17 cellular contexts compared by ENCODE assay signal in the genomic region with DNA sequence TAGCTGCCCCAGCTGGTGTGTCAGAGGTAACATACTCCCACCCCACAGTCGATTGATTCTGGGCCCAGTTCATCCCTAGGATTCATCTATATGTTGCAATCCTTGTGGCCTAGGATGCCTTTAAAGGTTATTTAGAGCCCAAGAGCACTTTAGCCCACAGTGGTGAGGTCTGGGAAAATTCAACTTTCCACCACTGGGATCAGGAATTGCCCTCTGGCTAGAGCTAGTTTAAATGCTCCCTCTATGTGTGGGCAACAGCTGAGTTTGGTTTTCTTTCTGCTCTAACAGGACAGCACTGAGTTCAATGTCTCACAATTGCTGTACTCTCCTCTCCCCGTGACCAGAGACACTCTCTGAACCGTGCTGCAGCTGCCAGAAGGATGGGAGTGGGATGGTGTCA.
DNase-seq lines count a peak whose midpoint lies in the region; ATAC-seq, FAIRE-seq and TF ChIP-seq lines count a peak whose summit lies in the region.
"Had no signal": no experiment of that assay in that cellular context is flagged by ENCODE, and none has a peak within 500 bp of the region (broad histone marks: within the 10 kb centered on the region; RNA-seq: fewer than 3 reads in every experiment).

No MANE protein-coding gene starts in this region.

- FAIRE-seq in H1 (lab: Jason Lieb, UNC) = no peak
- FAIRE-seq: H54 had no signal

- H3K79me2 ChIP-seq in H1 (ENCODE audit: control insufficient read depth in 1 of 2, insufficient read depth in 2 of 2, low read length in 2 of 2) = no peaks in the 10 kb centered on the region
- peaks cover 2% of the 10 kb centered on the region for H3K79me2 ChIP-seq in trophoblast cell (ENCODE audit: control insufficient read depth, insufficient read depth, low read length, poor library complexity)

- no peaks in the 10 kb centered on the region for H3K36me3 Mint-ChIP-seq in nephron progenitor cell (ENCODE audit: low read depth)

- 94% methylated on average over 3 of the region's 3 CpGs; no CpG with 5 or more reads in 1 of the 2 experiments for WGBS in H1 (ENCODE audit: extremely low coverage in 1 of 2, insufficient coverage in 1 of 2, insufficient read length in 1 of 2, insufficient replicate concordance in 2 of 2, low coverage in 1 of 2, low lambda C conversion rate in 2 of 2, missing lambda C conversion rate in 1 of 2), 2 experiments
- WGBS in trophoblast cell (ENCODE audit: extremely low coverage, insufficient coverage, insufficient read length) = no CpG with 5 or more reads among the region's 3 CpGs

- no peak for ATAC-seq in GM21576 (IDR thresholded peaks at IDR 0.05; ENCODE audit: unreplicated experiment)

- no peak overlapping the region for H4K12ac ChIP-seq in trophoblast cell (ENCODE audit: low read depth, low read length)

- peaks cover 0 to 3% (median 0%) of the 10 kb centered on the region in 4 experiments; a peak in 1 of 7 replicates for H3K4me1 ChIP-seq in H1 (replicated peaks in 1 of 4; ENCODE audit: control insufficient read depth in 3 of 4, insufficient read depth in 4 of 4, low read length in 3 of 4)
- peaks cover 25 to 28% of the 10 kb centered on the region in 2 experiments for H3K4me1 ChIP-seq in trophoblast cell (ENCODE audit: control insufficient read depth in 1 of 2, insufficient read depth in 2 of 2, low read length in 2 of 2)

- no peaks in the 10 kb centered on the region for H3K27me3 ChIP-seq in H1 (replicated peaks in 1 of 4; ENCODE audit: control insufficient read depth in 3 of 4, extremely low read depth in 1 of 4, insufficient read depth in 3 of 4, low read length in 3 of 4)
- no peaks in the 10 kb centered on the region for H3K27me3 ChIP-seq in trophoblast cell (ENCODE audit: insufficient read depth, low read length)
- H3K27me3 ChIP-seq: BE2C, SJSA1 had no signal

- H2BK5ac ChIP-seq in H1 (ENCODE audit: low read depth, low read length) (no peak overlapping the region), trophoblast cell (ENCODE audit: low read depth, low read length, poor library complexity) (no peak overlapping the region)

- H4K5ac ChIP-seq in H1 (ENCODE audit: insufficient read length, low read depth, low read length) = no peak overlapping the region

- H2BK15ac ChIP-seq in H1 (ENCODE audit: low read length) = no peak overlapping the region

- peak; percentile 19 for DNase-seq in M059J (ENCODE audit: low read depth)
- no peak for DNase-seq in H1 (ENCODE audit: low read depth in 1 of 2, low spot score in 2 of 2)
- peak; percentile 94 to 99 for DNase-seq in trophoblast cell
- DNase-seq in nephron progenitor cell = no peak
- no peak for DNase-seq in activated gamma-delta T cell treated with Interleukin-2 at 50 U/mL for 16 hours
- DNase-seq: BE2C; CD4-positive, alpha-beta T cell; DMS153; KG1; NCI-H1417 treated with DMSO at 0.1 percent for 48 hours; NCI-H187 treated with DMSO at 0.1 percent for 48 hours; NCI-H345; NCI-H524 treated with DMSO at 0.1 percent for 48 hours had no signal

- H3K27ac ChIP-seq in C4-2B = 0 out of 2 replicates have a peak overlapping the region, but pooled peaks have one; percentile 9
- H3K27ac ChIP-seq in H1 (ENCODE audit: low read depth, low read length) = no peak overlapping the region
- peak overlapping the region; percentile 44 for H3K27ac ChIP-seq in trophoblast cell (ENCODE audit: low read depth, low read length)
- H3K27ac ChIP-seq: SJSA1 had no signal

- H3K14ac ChIP-seq in H1 (ENCODE audit: insufficient read length) (no peak overlapping the region), trophoblast cell (ENCODE audit: low read length) (no peak overlapping the region)

- H2BK12ac ChIP-seq in H1 (ENCODE audit: low read depth, low read length) (no peak overlapping the region), trophoblast cell (ENCODE audit: low read length) (no peak overlapping the region)

- H4K20me1 ChIP-seq in H1 (replicated peaks in 1 of 2; ENCODE audit: control insufficient read depth in 1 of 2, insufficient read depth in 2 of 2, low read length in 2 of 2) = no peaks in the 10 kb centered on the region

- no peak overlapping the region for H4K91ac ChIP-seq in H1 (replicated peaks; ENCODE audit: insufficient read length, low read length)
- H4K91ac ChIP-seq in trophoblast cell (ENCODE audit: low read depth, low read length) = no peak overlapping the region

- H3K4me3 ChIP-seq in H1 (ENCODE audit: extremely low read depth in 1 of 4, insufficient read depth in 2 of 4, low read depth in 3 of 4, low read length in 4 of 4) (no peak overlapping the region), trophoblast cell (ENCODE audit: low read depth, low read length) (no peak overlapping the region)
- H3K4me3 ChIP-seq: SJSA1 had no signal

- H2BK20ac ChIP-seq in H1 (ENCODE audit: low read length) = no peak overlapping the region

- no peak overlapping the region for H4K8ac ChIP-seq in H1 (ENCODE audit: extremely low read depth, insufficient read depth, low read length)
- H4K8ac ChIP-seq in trophoblast cell (ENCODE audit: low read depth, low read length) = no peak overlapping the region

- no peak overlapping the region for H3K18ac ChIP-seq in H1 (ENCODE audit: extremely low read depth, low read length)
- H3K18ac ChIP-seq in trophoblast cell (ENCODE audit: low read length) = no peak overlapping the region

- 0 out of 2 replicates have a peak overlapping the region, but pooled peaks have one; percentile 37 for H2AFZ ChIP-seq in H1 (ENCODE audit: low read length)
- no peak overlapping the region for H2AFZ ChIP-seq in trophoblast cell (ENCODE audit: insufficient read depth, low read length, poor library complexity)

- no peak overlapping the region for H3K4me2 ChIP-seq in H1 (ENCODE audit: insufficient read depth in 1 of 2, low read depth in 2 of 2, low read length in 2 of 2)
- H3K4me2 ChIP-seq in trophoblast cell (ENCODE audit: low read length) = peak overlapping the region; percentile 15

- no peak overlapping the region for H2BK120ac ChIP-seq in H1 (replicated peaks; ENCODE audit: low read depth, low read length)
- H2BK120ac ChIP-seq in trophoblast cell (ENCODE audit: insufficient read depth, low read length, poor library complexity) = no peak overlapping the region

- H3K36me3 ChIP-seq in H1 (ENCODE audit: control insufficient read depth in 2 of 4, insufficient read depth in 4 of 4, low read length in 3 of 4) (no peaks in the 10 kb centered on the region), trophoblast cell (ENCODE audit: control insufficient read depth in 1 of 2, insufficient read depth in 2 of 2, low read length in 2 of 2) (no peaks in the 10 kb centered on the region)
- H3K36me3 ChIP-seq: BE2C, SJSA1 had no signal

- no peak overlapping the region for H3K56ac ChIP-seq in H1 (replicated peaks; ENCODE audit: insufficient read length, low read depth, low read length)

- H3K9ac ChIP-seq in H1 (replicated peaks in 1 of 4; ENCODE audit: extremely low read depth in 1 of 4, low read depth in 3 of 4, low read length in 3 of 4) (no peak overlapping the region), trophoblast cell (ENCODE audit: low read length) (no peak overlapping the region)

- CTCF ChIA-PET in H1 (lab: Charles Lee; ENCODE audit: partially characterized antibody) = interaction anchor here (1.0 to 4.2 kb wide), 2 partner anchors 13 to 18 kb away, joined by 3 to 14 read pairs; no protein-coding TSS in a partner anchor

- TF ChIP-seq RAD21 in H1 (IDR thresholded peaks at IDR 0.05 in 1 of 2, conservative IDR thresholded peaks at IDR 0.05 in 1 of 2; ENCODE audit: low read depth in 2 of 2, low read length in 2 of 2) = no peak; a peak in 1 of 4 replicates

- no peaks in the 10 kb centered on the region for H3K23me2 ChIP-seq in H1 (ENCODE audit: low read depth, low read length)

- H3K4me1 Mint-ChIP-seq in nephron progenitor cell = peaks cover 19% of the 10 kb centered on the region

- TF ChIP-seq POLR2A in H1 (IDR thresholded peaks at IDR 0.05; ENCODE audit: control extremely low read depth in 1 of 2, low read depth in 2 of 2, low read length in 2 of 2) = no peak

- no peaks in the 10 kb centered on the region for H3K9me3 Mint-ChIP-seq in nephron progenitor cell
- H3K9me3 Mint-ChIP-seq: CD4-positive, alpha-beta T cell had no signal

- no peak for TF ChIP-seq EP300 in H1 (IDR thresholded peaks at IDR 0.05; ENCODE audit: borderline replicate concordance in 1 of 2, low read depth in 2 of 2, low read length in 2 of 2)

- H3K4ac ChIP-seq in H1 (replicated peaks; ENCODE audit: insufficient read length, low read depth, low read length) (no peak overlapping the region), trophoblast cell (ENCODE audit: low read depth, low read length) (no peak overlapping the region)

- peaks cover 0 to 4% of the 10 kb centered on the region in 2 experiments; a peak in 1 of 4 replicates for H3K9me3 ChIP-seq in H1 (ENCODE audit: insufficient read depth in 2 of 2, low read depth in 1 of 2, low read length in 1 of 2)
- no peaks in the 10 kb centered on the region for H3K9me3 ChIP-seq in trophoblast cell (ENCODE audit: insufficient read depth, low read depth, low read length)
- H3K9me3 ChIP-seq: BE2C, SJSA1 had no signal

- no peak overlapping the region for H3K27ac Mint-ChIP-seq in nephron progenitor cell
- H3K27ac Mint-ChIP-seq: CD4-positive, alpha-beta T cell had no signal

- POLR2A ChIA-PET in H1 (lab: Charles Lee; ENCODE audit: partially characterized antibody) = no interaction called here

- TF ChIP-seq CTCF in C4-2B (conservative IDR thresholded peaks at IDR 0.05) (no peak), H1 (IDR thresholded peaks at IDR 0.05; ENCODE audit: control extremely low read depth in 1 of 3, insufficient read depth in 1 of 3, low read depth in 1 of 3, low read length in 3 of 3) (peak in 1 of 3 experiments; percentile 27; a peak in 1 of 4 replicates), nephron progenitor cell (IDR thresholded peaks at IDR 0.05) (no peak)

- H3K23ac ChIP-seq in H1 (ENCODE audit: insufficient read length) (no peak overlapping the region), trophoblast cell (ENCODE audit: low read length) (no peak overlapping the region)

- H3K79me1 ChIP-seq in H1 (ENCODE audit: low read depth, low read length) (no peaks in the 10 kb centered on the region), trophoblast cell (ENCODE audit: low read length) (peaks cover 13% of the 10 kb centered on the region)

- peaks cover 11% of the 10 kb centered on the region for H3K27me3 Mint-ChIP-seq in nephron progenitor cell (ENCODE audit: low read depth, poor library complexity)
- H3K27me3 Mint-ChIP-seq: CD4-positive, alpha-beta T cell had no signal

- H3K4me3 Mint-ChIP-seq in nephron progenitor cell = no peak overlapping the region
- H3K4me3 Mint-ChIP-seq: CD4-positive, alpha-beta T cell had no signal

- no peak overlapping the region for H2AK5ac ChIP-seq in H1 (ENCODE audit: low read depth, low read length)
- no peak overlapping the region for H2AK5ac ChIP-seq in trophoblast cell (ENCODE audit: low read length)

TF ChIP-seq in H1, 55 proteins besides CTCF, POLR2A, EP300 and RAD21 (continues in another document):
- TF ChIP-seq RBBP5 (IDR thresholded peaks at IDR 0.05; ENCODE audit: borderline replicate concordance, low read depth, low read length) (no peak), SIRT6 (IDR thresholded peaks at IDR 0.05; ENCODE audit: low read length) (no peak), TCF12 (IDR thresholded peaks at IDR 0.05; ENCODE audit: low read depth, low read length) (no peak)

Comparison
In these comparisons a context has a peak if more than half of its experiments do, and no peak if none do; other contexts are left out.
1. DNase-seq: peak in M059J (single experiment) and trophoblast cell (2 of 2); none in H1 (0 of 2), nephron progenitor cell (single experiment) and activated gamma-delta T cell treated with Interleukin-2 at 50 U/mL for 16 hours (single experiment).